In genomic region chr14:64758711-64759554, GRCh38 we compare ENCODE assay signal across 8 cellular contexts. TPM values are rescaled to one million over a fixed set of nuclear protein-coding genes. Genes with fewer than 3 reads are reported as not detected.
DNase-seq lines count a peak whose midpoint lies in the region; ATAC-seq and TF ChIP-seq lines count a peak whose summit lies in the region.

No MANE protein-coding gene starts in this region.

- peak overlapping the region; percentile 94 for H3K27ac ChIP-seq in epithelial cell of prostate

- DNase-seq in COR-L47 (lab: John Stamatoyannopoulos, UW) (peak; percentile 67), NCI-H69 (lab: John Stamatoyannopoulos, UW) (peak; percentile 74), epithelial cell of prostate (ENCODE audit: low read depth, low spot score) (peak; percentile 90), omental fat pad (ENCODE audit: low spot score) (no peak), nucleus accumbens (lab: John Stamatoyannopoulos, UW) (no peak), RKO (ENCODE audit: low spot score) (no peak), NCI-H2029 treated with DMSO at 0.1 percent for 48 hours (lab: John Stamatoyannopoulos, UW) (no peak), putamen (ENCODE audit: low spot score) (no peak)

- peak; percentile 59 for ATAC-seq in omental fat pad (ENCODE audit: low FRiP score)

- TF ChIP-seq CTCF in omental fat pad (IDR thresholded peaks at IDR 0.05): no peak

RNA-seq across cellular contexts. Expression of gene PLEKHG3, which starts 54.7 kb away (rescaled TPM):
- 10 to 100 TPM; 29.6 to 45.9 (median 37.5) TPM for total RNA-seq in omental fat pad

Comparison
In these comparisons a context has a peak if more than half of its experiments do, and no peak if none do; other contexts are left out.
1. DNase-seq: peak in COR-L47 (single experiment), NCI-H69 (single experiment) and epithelial cell of prostate (single experiment); none in omental fat pad (single experiment), nucleus accumbens (0 of 56), RKO (single experiment), NCI-H2029 treated with DMSO at 0.1 percent for 48 hours (single experiment) and putamen (single experiment).